8 cellular contexts compared by ENCODE assay signal in the genomic region with DNA sequence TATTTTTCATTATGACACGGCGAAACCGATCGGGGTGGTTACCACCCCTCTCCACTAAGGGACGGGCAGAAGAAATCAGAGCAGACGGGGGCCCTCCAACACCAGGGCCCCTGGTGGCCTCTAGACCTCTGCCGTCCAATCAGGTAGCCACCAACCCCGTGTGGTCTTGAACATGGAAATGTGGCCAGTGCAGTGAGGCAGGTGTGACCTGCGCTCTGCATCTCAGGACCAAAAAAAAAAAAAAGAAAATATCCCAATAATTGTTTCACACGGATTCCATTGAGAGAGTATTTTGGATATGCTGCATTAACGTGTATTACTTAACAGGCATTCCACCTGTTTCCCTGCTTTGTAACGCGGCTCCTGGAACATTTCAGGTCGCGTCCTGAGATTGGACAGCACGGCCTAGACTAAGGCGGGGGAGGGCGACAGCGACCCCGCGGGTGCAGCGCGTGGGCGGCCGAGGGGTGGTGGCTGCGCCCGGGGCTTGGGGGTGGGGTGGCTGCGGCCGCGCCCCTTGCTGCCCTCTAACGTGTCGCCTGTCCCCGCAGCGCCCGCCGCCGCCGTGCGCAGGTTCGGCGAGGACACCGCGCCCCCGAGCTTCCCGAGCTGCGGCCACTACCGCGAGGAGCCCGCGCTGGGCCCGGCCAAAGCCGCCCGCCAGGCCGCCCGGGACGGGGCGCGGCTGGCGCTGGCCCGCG. TPM values are rescaled to one million over a fixed set of nuclear protein-coding genes. Genes with fewer than 3 reads are reported as not detected.
DNase-seq lines count a peak whose midpoint lies in the region; ATAC-seq and TF ChIP-seq lines count a peak whose summit lies in the region.

No MANE protein-coding gene starts in this region.

- H3K27me3 ChIP-seq in SJCRH30 (peaks cover 4% of the 10 kb centered on the region; the same call in 1 of the 2 replicates), neuronal stem cell (ENCODE audit: control insufficient read depth in 3 of 3, insufficient read depth in 3 of 3, low read depth in 1 of 3, low read length in 3 of 3) (no peaks in the 10 kb centered on the region)

- H3K18ac ChIP-seq in neuronal stem cell (ENCODE audit: low read length): peak overlapping the region; percentile 97

- DNase-seq in CMK (ENCODE audit: low read depth): peak; percentile 26
- DNase-seq in SJCRH30: peak in 1 of 2 experiments; percentile 7
- no peak for DNase-seq in fibroblast of pulmonary artery (ENCODE audit: low read depth)
- DNase-seq in neuronal stem cell (ENCODE audit: low spot score): no peak
- no peak for DNase-seq in DMS153 treated with DMSO at 0.1 percent for 48 hours (lab: John Stamatoyannopoulos, UW; ENCODE audit: unreplicated experiment)
- DNase-seq in KG1 (lab: John Stamatoyannopoulos, UW): no peak

- H2BK12ac ChIP-seq in neuronal stem cell (ENCODE audit: low read length): no peak overlapping the region

- peak overlapping the region; percentile 42 for H3K4me3 ChIP-seq in SJCRH30
- H3K4me3 ChIP-seq in fibroblast of pulmonary artery (replicated peaks; ENCODE audit: low read depth, low read length): peak overlapping the region; percentile 17
- H3K4me3 ChIP-seq in neuronal stem cell (ENCODE audit: low read length in 2 of 2): peak overlapping the region; percentile 24 to 80

- no peak overlapping the region for H2BK5ac ChIP-seq in neuronal stem cell (ENCODE audit: low read length)

- H3K79me1 ChIP-seq in neuronal stem cell (ENCODE audit: low read depth, low read length): peaks cover 3% of the 10 kb centered on the region

- H2AK5ac ChIP-seq in neuronal stem cell (ENCODE audit: low read depth, low read length): peak overlapping the region; percentile 85

- no peak overlapping the region for H4K8ac ChIP-seq in neuronal stem cell (ENCODE audit: low read depth, low read length)

- no CpG with 5 or more reads among the region's 61 CpGs for WGBS in neuronal stem cell (ENCODE audit: extremely low coverage in 2 of 2, insufficient read length in 2 of 2, insufficient replicate concordance in 1 of 2), 2 donors

- peak overlapping the region; percentile 86 for H3K9ac ChIP-seq in neuronal stem cell (ENCODE audit: low read depth, low read length, poor library complexity)

- H4K91ac ChIP-seq in neuronal stem cell (ENCODE audit: low read depth, low read length, poor library complexity): no peak overlapping the region

- peak overlapping the region; percentile 89 for H2BK120ac ChIP-seq in neuronal stem cell (ENCODE audit: low read depth, low read length)

- H3K14ac ChIP-seq in neuronal stem cell (ENCODE audit: low read length): no peak overlapping the region

- H3K4me2 ChIP-seq in neuronal stem cell (ENCODE audit: insufficient read depth, low read length, poor library complexity, severe bottlenecking): peak overlapping the region; percentile 86

- H3K23ac ChIP-seq in neuronal stem cell (ENCODE audit: low read depth, low read length, poor library complexity): no peak overlapping the region

- H3K4ac ChIP-seq in neuronal stem cell (ENCODE audit: low read length): no peak overlapping the region

- H2BK15ac ChIP-seq in neuronal stem cell (ENCODE audit: low read length): no peak overlapping the region

- ATAC-seq in GM18519 (IDR thresholded peaks at IDR 0.05; ENCODE audit: low FRiP score, unreplicated experiment) (no peak), HG03095 (IDR thresholded peaks at IDR 0.05; ENCODE audit: unreplicated experiment) (no peak)

- H3K36me3 ChIP-seq in SJCRH30: no peaks in the 10 kb centered on the region
- H3K36me3 ChIP-seq in neuronal stem cell (replicated peaks in 1 of 2; ENCODE audit: control insufficient read depth in 2 of 2, insufficient read depth in 2 of 2, low read length in 2 of 2): no peaks in the 10 kb centered on the region

- TF ChIP-seq CTCF in fibroblast of pulmonary artery (IDR thresholded peaks at IDR 0.05; ENCODE audit: low read length, missing control alignments): no peak

- no peaks in the 10 kb centered on the region for H3K4me1 ChIP-seq in SJCRH30
- peaks cover 29 to 33% of the 10 kb centered on the region in 2 donors for H3K4me1 ChIP-seq in neuronal stem cell (ENCODE audit: control insufficient read depth in 2 of 2, insufficient read depth in 1 of 2, low read depth in 1 of 2, low read length in 2 of 2)

- no peak overlapping the region for H3K27ac ChIP-seq in SJCRH30
- H3K27ac ChIP-seq in neuronal stem cell (replicated peaks; ENCODE audit: low read length): no peak overlapping the region

- H3K9me3 ChIP-seq in SJCRH30 (replicated peaks) (no peaks in the 10 kb centered on the region), neuronal stem cell (replicated peaks in 1 of 2; ENCODE audit: control insufficient read depth in 2 of 2, insufficient read depth in 1 of 2, low read depth in 1 of 2, low read length in 2 of 2) (peaks cover 0 to 4% of the 10 kb centered on the region in 2 donors)

- peak overlapping the region; percentile 37 for H2AFZ ChIP-seq in neuronal stem cell (ENCODE audit: low read length)

RNA-seq across cellular contexts. Expression of a gene that starts 48.3 kb away (rescaled TPM):
- total RNA-seq in SJCRH30 (2014; rRNA removed; shearing (Covaris generic)): 0.06 TPM in 1 of 2 replicates, not detected in the other
- polyA plus RNA-seq in neuronal stem cell (2013, experiment 1 of 2): 0.06 TPM
- polyA plus RNA-seq in neuronal stem cell (2013, experiment 2 of 2): 0.08 TPM
